Comparison of ENCODE assay signal across 19 cellular contexts in genomic region chr1:169117014-169117413, GRCh38. TPM values are rescaled to one million over a fixed set of nuclear protein-coding genes. Genes with fewer than 3 reads are reported as not detected.
DNase-seq lines count a peak whose midpoint lies in the region; ATAC-seq, FAIRE-seq and TF ChIP-seq lines count a peak whose summit lies in the region.
"Had no signal": no experiment of that assay in that cellular context is flagged by ENCODE, and none has a peak within 500 bp of the region (broad histone marks: within the 10 kb centered on the region; RNA-seq: fewer than 3 reads in every experiment).

No MANE protein-coding gene starts in this region.

- H3K9me2 ChIP-seq in MM.1S (replicated peaks; ENCODE audit: insufficient read depth, low read length): no peaks in the 10 kb centered on the region

- no peak for TF ChIP-seq CTCF in HFFc6 (IDR thresholded peaks at IDR 0.05)
- no peak for TF ChIP-seq CTCF in keratinocyte (optimal IDR thresholded peaks at IDR 0.05 in 1 of 3, IDR thresholded peaks at IDR 0.05 in 1 of 3, conservative IDR thresholded peaks at IDR 0.05 in 1 of 3; ENCODE audit: extremely low read depth in 1 of 3, insufficient read depth in 2 of 3, low read length in 3 of 3)
- no peak for TF ChIP-seq CTCF in psoas muscle (IDR thresholded peaks at IDR 0.05)
- no peak for TF ChIP-seq CTCF in GM10248 (IDR thresholded peaks at IDR 0.05; ENCODE audit: control extremely low read depth, extremely low read depth, low read depth, missing control alignments)
- TF ChIP-seq CTCF in MM.1S (IDR thresholded peaks at IDR 0.05; ENCODE audit: low read length): no peak

- H3K27ac ChIP-seq in keratinocyte (ENCODE audit: control insufficient read depth, insufficient read depth, low read length) (no peak overlapping the region), psoas muscle (peak overlapping the region; percentile 96), MM.1S (ENCODE audit: low read length) (no peak overlapping the region)
- H3K27ac ChIP-seq: thoracic aorta had no signal

- H3K36me3 Mint-ChIP-seq in HFFc6 (ENCODE audit: low read depth): peaks cover 44% of the 10 kb centered on the region
- H3K36me3 Mint-ChIP-seq in T-helper 17 cell (ENCODE audit: low read depth): peaks cover 2% of the 10 kb centered on the region

- H3K9me3 ChIP-seq in T-helper 17 cell (ENCODE audit: control insufficient read depth, low read length, poor library complexity, severe bottlenecking) (no peaks in the 10 kb centered on the region), keratinocyte (ENCODE audit: control insufficient read depth, low read depth, low read length) (no peaks in the 10 kb centered on the region), psoas muscle (no peaks in the 10 kb centered on the region), MM.1S (replicated peaks; ENCODE audit: insufficient read depth, low read length) (no peaks in the 10 kb centered on the region)
- H3K9me3 ChIP-seq: thoracic aorta had no signal

- DNase-seq in HFFc6: no peak
- no peak for DNase-seq in T-helper 17 cell
- DNase-seq in keratinocyte (ENCODE audit: low read depth, low spot score): no peak
- DNase-seq in psoas muscle: no peak
- no peak for DNase-seq in GM10248 (ENCODE audit: extremely low spot score)
- DNase-seq in NCI-H1417 (lab: John Stamatoyannopoulos, UW): no peak
- no peak for DNase-seq in MM.1S
- DNase-seq: activated CD4-positive, alpha-beta T cell treated with anti-CD3 and anti-CD28 coated beads, Interleukin-2, amount 10 ng/mL, durations not matched to agents 24 days and 14 days; activated naive CD4-positive, alpha-beta T cell treated with anti-CD3 and anti-CD28 coated beads, Interleukin-2, amount 50 U/mL, for 16 hours; AML-193; GDM1; NCI-H2081 treated with DMSO at 0.1 percent for 48 hours; NCI-H774 had no signal

- 37 to 66% (median 48%) methylated on average over 2 of the region's 2 CpGs for WGBS in psoas muscle, 3 donors

- H3K36me3 ChIP-seq in keratinocyte (ENCODE audit: control insufficient read depth in 2 of 2, extremely low read depth in 1 of 2, insufficient read depth in 2 of 2, low read length in 2 of 2) (peaks cover 0 to 4% of the 10 kb centered on the region in 2 experiments), psoas muscle (ENCODE audit: insufficient read depth in 1 of 2, low read depth in 1 of 2) (peaks cover 5 to 97% of the 10 kb centered on the region in 2 donors), MM.1S (replicated peaks; ENCODE audit: insufficient read depth, low read length) (no peaks in the 10 kb centered on the region)
- H3K36me3 ChIP-seq: thoracic aorta had no signal

- peaks cover 93% of the 10 kb centered on the region for H3K4me1 Mint-ChIP-seq in HFFc6 (ENCODE audit: low read depth)
- peaks cover 11% of the 10 kb centered on the region for H3K4me1 Mint-ChIP-seq in T-helper 17 cell

- ATAC-seq in T-helper 17 cell (no peak), psoas muscle (no peak), GM19397 (IDR thresholded peaks at IDR 0.05; ENCODE audit: unreplicated experiment) (no peak)

- H3K9ac ChIP-seq in keratinocyte (ENCODE audit: control insufficient read depth, extremely low read depth, insufficient read depth, low read length) (no peak overlapping the region), MM.1S (ENCODE audit: low read length) (no peak overlapping the region)

- POLR2A ChIA-PET in GM10248 (lab: Yijun Ruan, JAX): interaction anchor here (0.8 kb wide), 1 partner anchor 13 kb away, joined by 3 read pairs; no protein-coding TSS in a partner anchor

- H3K4me3 ChIP-seq in keratinocyte (ENCODE audit: control insufficient read depth in 2 of 3, extremely low read depth in 1 of 3, insufficient read depth in 2 of 3, low read depth in 1 of 3, low read length in 3 of 3) (no peak overlapping the region), psoas muscle (peak overlapping the region; percentile 100), MM.1S (ENCODE audit: low read length) (no peak overlapping the region)
- H3K4me3 ChIP-seq: thoracic aorta had no signal

- no peak overlapping the region for H3K4me3 Mint-ChIP-seq in HFFc6
- no peak overlapping the region for H3K4me3 Mint-ChIP-seq in T-helper 17 cell
- H3K4me3 Mint-ChIP-seq: activated CD4-positive, alpha-beta T cell treated with anti-CD3 and anti-CD28 coated beads, Interleukin-2, amount 10 ng/mL, durations not matched to agents 24 days and 14 days had no signal

- intact Hi-C loops in psoas muscle (cut with DNase I): loop anchor here (10.0 kb wide), 1 partner anchor 368 kb away; the partner anchor contains the start of gene SLC19A2 (in 2 of the 2)

- peaks cover 17% of the 10 kb centered on the region for H3K79me2 ChIP-seq in keratinocyte (ENCODE audit: control insufficient read depth, insufficient read depth, low read length)
- no peaks in the 10 kb centered on the region for H3K79me2 ChIP-seq in MM.1S (ENCODE audit: low read length)

- peaks cover 9% of the 10 kb centered on the region for H3F3A ChIP-seq in MM.1S (ENCODE audit: insufficient read depth, low read length)

- dilution Hi-C loops in keratinocyte (cut with MboI; ENCODE audit: extremely low pct_ligation_motif_present, low sequenced_read_pairs): no loop called here

- CTCF ChIA-PET in GM10248 (lab: Yijun Ruan, JAX): interaction anchor here (0.9 to 1.7 kb wide), 3 partner anchors 7 to 16 kb away, joined by 3 to 5 read pairs (median 3); no protein-coding TSS in a partner anchor

- H2AFZ ChIP-seq in keratinocyte (ENCODE audit: control insufficient read depth, low read length): no peak overlapping the region
- no peak overlapping the region for H2AFZ ChIP-seq in MM.1S (ENCODE audit: low read length)

- H3K27me3 Mint-ChIP-seq in HFFc6 (ENCODE audit: insufficient read depth) (peaks cover 3% of the 10 kb centered on the region; the same call in 1 of the 2 replicates), T-helper 17 cell (peaks cover 10% of the 10 kb centered on the region)
- H3K27me3 Mint-ChIP-seq: activated CD4-positive, alpha-beta T cell treated with anti-CD3 and anti-CD28 coated beads, Interleukin-2, amount 10 ng/mL, durations not matched to agents 24 days and 14 days had no signal

- H4K20me1 ChIP-seq in keratinocyte (ENCODE audit: control insufficient read depth, extremely low read depth, insufficient read depth, low read length): no peaks in the 10 kb centered on the region
- H4K20me1 ChIP-seq in MM.1S (ENCODE audit: insufficient read depth, low read length): no peaks in the 10 kb centered on the region

- no peak for FAIRE-seq in keratinocyte (lab: Jason Lieb, UNC)
- FAIRE-seq: astrocyte, D721Med, RCC 7860, small intestine had no signal

- H3K4me1 ChIP-seq in keratinocyte (ENCODE audit: control insufficient read depth, extremely low read depth, insufficient read depth, low read length) (peaks cover 61% of the 10 kb centered on the region), psoas muscle (peaks cover 69% of the 10 kb centered on the region), MM.1S (ENCODE audit: low read length) (peaks cover 12% of the 10 kb centered on the region)

- H3K27me3 ChIP-seq in keratinocyte (ENCODE audit: control insufficient read depth, extremely low read depth, insufficient read depth, low read length) (no peaks in the 10 kb centered on the region), psoas muscle (ENCODE audit: insufficient read depth in 3 of 3, low read length in 2 of 3) (no peaks in the 10 kb centered on the region), MM.1S (replicated peaks; ENCODE audit: insufficient read depth, low read length) (no peaks in the 10 kb centered on the region)

- no peaks in the 10 kb centered on the region for H3K9me1 ChIP-seq in keratinocyte (ENCODE audit: control insufficient read depth, extremely low read depth, insufficient read depth, low read length)

- no peaks in the 10 kb centered on the region for H3K9me3 Mint-ChIP-seq in HFFc6
- H3K9me3 Mint-ChIP-seq: activated CD4-positive, alpha-beta T cell treated with anti-CD3 and anti-CD28 coated beads, Interleukin-2, amount 10 ng/mL, durations not matched to agents 24 days and 14 days had no signal

- peak overlapping the region; percentile 42 for H3K27ac Mint-ChIP-seq in HFFc6
- peak overlapping the region; percentile 32 for H3K27ac Mint-ChIP-seq in T-helper 17 cell
- H3K27ac Mint-ChIP-seq: activated CD4-positive, alpha-beta T cell treated with anti-CD3 and anti-CD28 coated beads, Interleukin-2, amount 10 ng/mL, durations not matched to agents 24 days and 14 days had no signal

- H3K4me2 ChIP-seq in keratinocyte (ENCODE audit: control insufficient read depth, extremely low read depth, insufficient read depth, low read depth, low read length): peak overlapping the region; percentile 12
- no peak overlapping the region for H3K4me2 ChIP-seq in MM.1S (ENCODE audit: low read depth, low read length)

RNA-seq across cellular contexts. Expression of gene ATP1B1, which starts 10.5 kb away (rescaled TPM):
- 10 to 100 TPM; 30.6 to 48.5 (median 42.9) TPM for total RNA-seq in HFFc6 (2021; fragmentation: NEBNext Ultra II Directional; extraction: Animal tissue kit (Norgen Biotek cat#: 25700))
- total RNA-seq in T-helper 17 cell: 1 to 10 TPM; 3.5 to 7.1 TPM
- polyA plus RNA-seq in keratinocyte: 21.1 to 32.8 TPM (median 30.0 TPM) in 3 replicates
- 32.4 TPM for polyA plus RNA-seq in keratinocyte (2011; ENCODE audit: low read depth)
- polyA plus RNA-seq in keratinocyte (2011; cell fraction: cytosol; rRNA removed): 11.2 and 16.6 TPM in 2 replicates
- 23.9 and 33.4 TPM in 2 replicates for polyA plus RNA-seq in keratinocyte (2011; cell fraction: nucleus; rRNA removed)
- polyA plus RNA-seq in keratinocyte (2012; ENCODE audit: low replicate concordance): 35.0 and 37.8 TPM in 2 replicates
- 8.4 to 29.2 TPM (median 15.0 TPM) in 3 replicates for polyA minus RNA-seq in keratinocyte
- 22.6 TPM for polyA minus RNA-seq in keratinocyte (2011; cell fraction: cytosol; rRNA and poly(A)+ RNA removed)
- 18.6 and 28.9 TPM in 2 replicates for polyA minus RNA-seq in keratinocyte (2011; cell fraction: nucleus; rRNA and poly(A)+ RNA removed)
- 1,000 to 10,000 TPM in 2 of 4 donors, 100 to 1,000 TPM in 2; 290 to 1,098 (median 779) TPM for total RNA-seq in psoas muscle
- 100 to 1,000 TPM; 176 to 263 (median 228) TPM for polyA plus RNA-seq in psoas muscle

Comparison
In these comparisons a context has a peak if more than half of its experiments do, and no peak if none do; other contexts are left out.
1. RNA of gene ATP1B1, which starts 10.5 kb away (total RNA-seq): 290 to 1,098 TPM in psoas muscle; 30.6 to 48.5 TPM in HFFc6 and 3.5 to 7.1 TPM in T-helper 17 cell; every median in the first group is over 4 times any median in the second.